Comparison of ENCODE assay signal across 1 cellular context in the genomic region with DNA sequence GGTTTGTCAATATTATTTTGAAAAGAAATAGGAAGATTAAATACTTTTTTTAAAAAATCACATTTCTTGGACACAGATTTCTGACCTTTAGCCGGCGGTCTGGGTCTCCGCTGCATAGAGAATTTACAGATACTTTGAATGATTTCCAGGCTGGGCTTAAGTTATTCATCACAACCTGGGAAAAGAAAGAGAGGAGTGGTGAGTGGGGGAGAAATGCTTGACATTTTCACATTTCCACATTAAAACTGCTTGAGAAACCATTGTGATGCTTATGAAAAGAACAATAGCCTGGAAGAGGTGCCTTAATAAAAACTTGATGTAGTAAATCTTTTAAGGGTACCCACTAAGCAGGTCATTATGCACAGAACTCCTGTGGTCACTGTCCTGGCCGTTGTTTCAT.
TF ChIP-seq lines count a peak whose summit lies in the region.

No MANE protein-coding gene starts in this region.

TF ChIP-seq in WTC11, 78 proteins besides CTCF, POLR2A, EP300 and RAD21 (continued from another document):
- TF ChIP-seq ZNF138 (CRISPR knock-in tag; conservative IDR thresholded peaks at IDR 0.05): no peak
- TF ChIP-seq ESRRA (CRISPR knock-in tag; IDR thresholded peaks at IDR 0.05; ENCODE audit: borderline replicate concordance): no peak
- TF ChIP-seq, protein P1, sequence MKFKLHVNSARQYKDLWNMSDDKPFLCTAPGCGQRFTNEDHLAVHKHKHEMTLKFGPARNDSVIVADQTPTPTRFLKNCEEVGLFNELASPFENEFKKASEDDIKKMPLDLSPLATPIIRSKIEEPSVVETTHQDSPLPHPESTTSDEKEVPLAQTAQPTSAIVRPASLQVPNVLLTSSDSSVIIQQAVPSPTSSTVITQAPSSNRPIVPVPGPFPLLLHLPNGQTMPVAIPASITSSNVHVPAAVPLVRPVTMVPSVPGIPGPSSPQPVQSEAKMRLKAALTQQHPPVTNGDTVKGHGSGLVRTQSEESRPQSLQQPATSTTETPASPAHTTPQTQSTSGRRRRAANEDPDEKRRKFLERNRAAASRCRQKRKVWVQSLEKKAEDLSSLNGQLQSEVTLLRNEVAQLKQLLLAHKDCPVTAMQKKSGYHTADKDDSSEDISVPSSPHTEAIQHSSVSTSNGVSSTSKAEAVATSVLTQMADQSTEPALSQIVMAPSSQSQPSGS (CRISPR knock-in tag; IDR thresholded peaks at IDR 0.05; ENCODE audit: borderline replicate concordance, low read depth): no peak
- TF ChIP-seq, protein P2, sequence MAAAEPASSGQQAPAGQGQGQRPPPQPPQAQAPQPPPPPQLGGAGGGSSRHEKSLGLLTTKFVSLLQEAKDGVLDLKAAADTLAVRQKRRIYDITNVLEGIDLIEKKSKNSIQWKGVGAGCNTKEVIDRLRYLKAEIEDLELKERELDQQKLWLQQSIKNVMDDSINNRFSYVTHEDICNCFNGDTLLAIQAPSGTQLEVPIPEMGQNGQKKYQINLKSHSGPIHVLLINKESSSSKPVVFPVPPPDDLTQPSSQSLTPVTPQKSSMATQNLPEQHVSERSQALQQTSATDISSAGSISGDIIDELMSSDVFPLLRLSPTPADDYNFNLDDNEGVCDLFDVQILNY (CRISPR knock-in tag; IDR thresholded peaks at IDR 0.05): no peak
- TF ChIP-seq, protein P3, sequence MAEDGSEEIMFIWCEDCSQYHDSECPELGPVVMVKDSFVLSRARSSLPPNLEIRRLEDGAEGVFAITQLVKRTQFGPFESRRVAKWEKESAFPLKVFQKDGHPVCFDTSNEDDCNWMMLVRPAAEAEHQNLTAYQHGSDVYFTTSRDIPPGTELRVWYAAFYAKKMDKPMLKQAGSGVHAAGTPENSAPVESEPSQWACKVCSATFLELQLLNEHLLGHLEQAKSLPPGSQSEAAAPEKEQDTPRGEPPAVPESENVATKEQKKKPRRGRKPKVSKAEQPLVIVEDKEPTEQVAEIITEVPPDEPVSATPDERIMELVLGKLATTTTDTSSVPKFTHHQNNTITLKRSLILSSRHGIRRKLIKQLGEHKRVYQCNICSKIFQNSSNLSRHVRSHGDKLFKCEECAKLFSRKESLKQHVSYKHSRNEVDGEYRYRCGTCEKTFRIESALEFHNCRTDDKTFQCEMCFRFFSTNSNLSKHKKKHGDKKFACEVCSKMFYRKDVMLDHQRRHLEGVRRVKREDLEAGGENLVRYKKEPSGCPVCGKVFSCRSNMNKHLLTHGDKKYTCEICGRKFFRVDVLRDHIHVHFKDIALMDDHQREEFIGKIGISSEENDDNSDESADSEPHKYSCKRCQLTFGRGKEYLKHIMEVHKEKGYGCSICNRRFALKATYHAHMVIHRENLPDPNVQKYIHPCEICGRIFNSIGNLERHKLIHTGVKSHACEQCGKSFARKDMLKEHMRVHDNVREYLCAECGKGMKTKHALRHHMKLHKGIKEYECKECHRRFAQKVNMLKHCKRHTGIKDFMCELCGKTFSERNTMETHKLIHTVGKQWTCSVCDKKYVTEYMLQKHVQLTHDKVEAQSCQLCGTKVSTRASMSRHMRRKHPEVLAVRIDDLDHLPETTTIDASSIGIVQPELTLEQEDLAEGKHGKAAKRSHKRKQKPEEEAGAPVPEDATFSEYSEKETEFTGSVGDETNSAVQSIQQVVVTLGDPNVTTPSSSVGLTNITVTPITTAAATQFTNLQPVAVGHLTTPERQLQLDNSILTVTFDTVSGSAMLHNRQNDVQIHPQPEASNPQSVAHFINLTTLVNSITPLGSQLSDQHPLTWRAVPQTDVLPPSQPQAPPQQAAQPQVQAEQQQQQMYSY (CRISPR knock-in tag; IDR thresholded peaks at IDR 0.05): no peak
- TF ChIP-seq, protein P4, sequence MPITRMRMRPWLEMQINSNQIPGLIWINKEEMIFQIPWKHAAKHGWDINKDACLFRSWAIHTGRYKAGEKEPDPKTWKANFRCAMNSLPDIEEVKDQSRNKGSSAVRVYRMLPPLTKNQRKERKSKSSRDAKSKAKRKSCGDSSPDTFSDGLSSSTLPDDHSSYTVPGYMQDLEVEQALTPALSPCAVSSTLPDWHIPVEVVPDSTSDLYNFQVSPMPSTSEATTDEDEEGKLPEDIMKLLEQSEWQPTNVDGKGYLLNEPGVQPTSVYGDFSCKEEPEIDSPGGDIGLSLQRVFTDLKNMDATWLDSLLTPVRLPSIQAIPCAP (CRISPR knock-in tag; IDR thresholded peaks at IDR 0.05): no peak
